In genomic region chr14:58944226-58944769, GRCh38 we compare ENCODE assay signal across 1 cellular context.
TF ChIP-seq lines count a peak whose summit lies in the region.

No MANE protein-coding gene starts in this region.

TF ChIP-seq in K562, 482 proteins besides CTCF, POLR2A, EP300 and RAD21 (continued from another document):
- no peak for TF ChIP-seq HES1 (IDR thresholded peaks at IDR 0.05; ENCODE audit: low read depth)
- no peak for TF ChIP-seq ZNF316 (IDR thresholded peaks at IDR 0.05)
- TF ChIP-seq SMAD4 (CRISPR knock-in tag; conservative IDR thresholded peaks at IDR 0.05), result no peak
